Comparison of ENCODE assay signal across 20 cellular contexts in genomic region chr15:77528968-77529319, GRCh38.
DNase-seq lines count a peak whose midpoint lies in the region; ATAC-seq and TF ChIP-seq lines count a peak whose summit lies in the region.
"Had no signal": no experiment of that assay in that cellular context is flagged by ENCODE, and none has a peak within 500 bp of the region (broad histone marks: within the 10 kb centered on the region; RNA-seq: fewer than 3 reads in every experiment).

No MANE protein-coding gene starts in this region.

- H3K79me2 ChIP-seq in hepatocyte = no peaks in the 10 kb centered on the region

- peaks cover 43% of the 10 kb centered on the region for H3K4me1 ChIP-seq in hepatocyte (ENCODE audit: insufficient read depth)
- H3K4me1 ChIP-seq: adrenal gland, foreskin keratinocyte had no signal

- H3K36me3 ChIP-seq in hepatocyte (replicated peaks; ENCODE audit: insufficient read depth, low read depth) = no peaks in the 10 kb centered on the region
- H3K36me3 ChIP-seq: adrenal gland, Peyer's patch, tibial artery had no signal

- no peak overlapping the region for H3K4me2 ChIP-seq in hepatocyte
- H3K4me2 ChIP-seq: GM23338 had no signal

- WGBS in hepatocyte (ENCODE audit: low lambda C conversion rate, missing lambda C conversion rate) = 70% methylated on average over 12 of the region's 12 CpGs

- H4K20me1 ChIP-seq in hepatocyte (ENCODE audit: insufficient read depth, poor library complexity, severe bottlenecking) = no peaks in the 10 kb centered on the region

- H3K9me2 ChIP-seq in hepatocyte (replicated peaks; ENCODE audit: insufficient read depth) = no peaks in the 10 kb centered on the region

- no peak for TF ChIP-seq CTCF in hepatocyte (IDR thresholded peaks at IDR 0.05; ENCODE audit: poor library complexity)

- H3K27ac ChIP-seq in hepatocyte = peak overlapping the region; percentile 89
- H3K27ac ChIP-seq: adrenal gland, foreskin keratinocyte, tibial artery had no signal

- ATAC-seq in HG03175 (IDR thresholded peaks at IDR 0.05; ENCODE audit: unreplicated experiment) = no peak
- ATAC-seq: foreskin keratinocyte; stimulated activated memory B cell treated with anti-CD40 and anti-IgM and Interleukin-4, amounts not matched to agents 10 μg/mL and 1 μg/mL and 100 μg/mL, for 72 hours had no signal

- no peak overlapping the region for H2AFZ ChIP-seq in hepatocyte
- H2AFZ ChIP-seq: GM23338 had no signal

- DNase-seq in ELF-1 (ENCODE audit: low read depth, low spot score) (peak; percentile 64), NCI-H2227 (lab: John Stamatoyannopoulos, UW; ENCODE audit: unreplicated experiment) (peak; percentile 23), hepatocyte (ENCODE audit: low spot score) (no peak), retina (peak; percentile 82), 8988T (no peak)
- no peak for DNase-seq in stimulated activated CD4-positive, alpha-beta T cell treated with anti-CD3 and anti-CD28 coated beads, Interleukin-15, amount 100 ng/mL, for 24 hours
- no peak for DNase-seq in stimulated activated CD4-positive, alpha-beta T cell treated with anti-CD3 and anti-CD28 coated beads, Interleukin-4, amount 100 ng/mL, for 4 hours
- DNase-seq: activated gamma-delta T cell; adrenal gland; CD8-positive, alpha-beta memory T cell; foreskin keratinocyte; kidney glomerular epithelial cell; NCI-H1436; NCI-H226 had no signal

- no peaks in the 10 kb centered on the region for H3K9me3 ChIP-seq in hepatocyte (ENCODE audit: low read depth)
- H3K9me3 ChIP-seq: adrenal gland, Peyer's patch, tibial artery had no signal

- no peaks in the 10 kb centered on the region for H3K27me3 ChIP-seq in hepatocyte
- H3K27me3 ChIP-seq: adrenal gland, dorsolateral prefrontal cortex, Peyer's patch, tibial artery had no signal

- H3K4me3 ChIP-seq in hepatocyte = no peak overlapping the region
- H3K4me3 ChIP-seq: adrenal gland, dorsolateral prefrontal cortex, GM23338, Peyer's patch, tibial artery had no signal

Comparison
In these comparisons a context has a peak if more than half of its experiments do, and no peak if none do; other contexts are left out.
1. DNase-seq: peak in ELF-1 (single experiment), NCI-H2227 (single experiment) and retina (single experiment); none in hepatocyte (single experiment), stimulated activated CD4-positive, alpha-beta T cell treated with anti-CD3 and anti-CD28 coated beads, Interleukin-15, amount 100 ng/mL, for 24 hours (single experiment), 8988T (single experiment) and stimulated activated CD4-positive, alpha-beta T cell treated with anti-CD3 and anti-CD28 coated beads, Interleukin-4, amount 100 ng/mL, for 4 hours (0 of 2).